8 cellular contexts compared by ENCODE assay signal in the genomic region with DNA sequence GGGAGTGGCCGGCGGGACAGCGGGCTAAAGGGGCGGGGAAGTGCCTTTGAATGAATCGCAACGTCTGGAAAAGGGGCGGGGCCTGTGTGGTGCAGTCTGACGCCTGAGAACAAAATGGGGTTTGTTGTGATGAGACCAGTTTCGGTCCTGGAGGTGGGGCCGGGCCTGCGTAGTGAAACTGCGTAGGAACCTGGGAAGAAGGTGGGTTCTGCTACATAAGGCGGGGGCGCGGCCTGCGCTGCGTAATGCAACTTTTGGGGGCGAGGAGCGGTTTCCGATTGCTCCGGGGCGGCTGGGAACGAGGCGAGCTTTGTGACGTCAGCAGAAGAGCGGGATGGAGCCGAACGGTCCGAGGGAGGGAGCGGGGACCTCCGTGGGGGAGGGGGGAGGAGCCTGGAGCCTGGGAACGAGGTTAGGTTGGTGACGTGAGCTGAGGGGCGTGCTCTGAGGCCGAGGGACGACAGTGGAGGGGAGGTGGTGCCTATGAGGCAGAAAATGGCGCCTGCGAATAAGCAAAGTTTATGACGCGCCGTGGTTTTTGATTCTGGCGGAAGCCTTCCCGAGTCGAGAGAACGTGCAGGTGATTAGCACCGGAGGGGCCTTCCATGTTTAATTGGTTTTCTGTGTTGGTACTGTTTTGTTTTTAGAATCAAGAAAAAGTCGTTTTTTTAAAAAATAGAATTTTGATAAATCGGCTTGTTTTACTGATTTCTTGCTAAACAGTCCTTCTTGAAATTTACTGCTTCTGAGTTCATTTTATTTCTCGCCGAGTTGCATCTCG. TPM values are rescaled to one million over a fixed set of nuclear protein-coding genes. Genes with fewer than 3 reads are reported as not detected.
DNase-seq lines count a peak whose midpoint lies in the region; ATAC-seq and TF ChIP-seq lines count a peak whose summit lies in the region.

No MANE protein-coding gene starts in this region.

- H3K27me3 Mint-ChIP-seq in WTC11 (ENCODE audit: low read depth) = no peaks in the 10 kb centered on the region

- DNase-seq in AG08396 (ENCODE audit: low spot score) (peak; percentile 89), NCI-H2227 treated with DMSO at 0.1 percent for 48 hours (lab: John Stamatoyannopoulos, UW) (peak; percentile 100), WTC11 (ENCODE audit: low spot score) (peak; percentile 87), caudate nucleus (lab: John Stamatoyannopoulos, UW) (peak; percentile 45 to 98 (median 90)), inferior parietal cortex (ENCODE audit: extremely low spot score) (peak; percentile 82), spleen (peak; percentile 98)

- TF ChIP-seq CTCF in WTC11 (IDR thresholded peaks at IDR 0.05) (no peak), spleen (IDR thresholded peaks at IDR 0.05 in 8 of 11, conservative IDR thresholded peaks at IDR 0.05 in 3 of 11) (no peak)

- H3K4me1 ChIP-seq in spleen = peaks cover 0 to 37% (median 0%) of the 10 kb centered on the region in 6 donors

- peak overlapping the region; percentile 37 to 72 (median 49) for H3K4me3 ChIP-seq in spleen

- no peaks in the 10 kb centered on the region for H3K27me3 ChIP-seq in spleen (replicated peaks in 1 of 7)

- intact Hi-C loops in spleen (cut with DNase I; ENCODE audit: low total_unique reads) = no loop called here

- H3K4me1 Mint-ChIP-seq in WTC11 = peaks cover 10% of the 10 kb centered on the region

- peaks cover 7% of the 10 kb centered on the region for H3K36me3 Mint-ChIP-seq in WTC11

- ATAC-seq in HG03175 (IDR thresholded peaks at IDR 0.05; ENCODE audit: unreplicated experiment) (peak; percentile 86), WTC11 (peak; percentile 89)

- peak overlapping the region; percentile 100 for H3K27ac Mint-ChIP-seq in WTC11

- no peaks in the 10 kb centered on the region for H3K9me3 ChIP-seq in spleen

- CTCF ChIA-PET in WTC11 (lab: Charles Lee) = interaction anchor here (1.1 to 2.4 kb wide), 4 partner anchors 79 to 290 kb away, joined by 4 to 6 read pairs (median 6); no protein-coding TSS in a partner anchor

- WGBS in spleen, 5 donors = 0 to 29% (median 1%) methylated on average over 38 to 51 of the region's 51 CpGs

- TF ChIP-seq POLR2A in GM18951 (IDR thresholded peaks at IDR 0.05; ENCODE audit: extremely low read depth, insufficient read depth, insufficient read length) (peak; percentile 61), spleen (IDR thresholded peaks at IDR 0.05) (no peak)

- H3K27ac ChIP-seq in caudate nucleus (ENCODE audit: low read depth, low read length) (peak overlapping the region; percentile 99), spleen (peak overlapping the region; percentile 67 to 98 (median 96))

- POLR2A ChIA-PET in WTC11 (lab: Charles Lee) = interaction anchor here (0.6 to 2.4 kb wide), 9 partner anchors 11 to 348 kb away, joined by 3 to 19 read pairs (median 4); a partner anchor contains a TSS

- no peaks in the 10 kb centered on the region for H3K9me3 Mint-ChIP-seq in WTC11

- H3K36me3 ChIP-seq in spleen = peaks cover 0 to 19% (median 8%) of the 10 kb centered on the region in 6 donors

- peak overlapping the region; percentile 93 for H3K4me3 Mint-ChIP-seq in WTC11

- in situ Hi-C loops in GM18951 (cut with MboI; ENCODE audit: low sequenced_read_pairs, unreplicated experiment) = no loop called here

TF ChIP-seq in WTC11, 78 proteins besides CTCF, POLR2A, EP300 and RAD21:
- TF ChIP-seq SMAD4 (CRISPR knock-in tag; IDR thresholded peaks at IDR 0.05) = no peak
- no peak for TF ChIP-seq NFYB (CRISPR knock-in tag; conservative IDR thresholded peaks at IDR 0.05; ENCODE audit: low read depth)
- TF ChIP-seq, protein P1, sequence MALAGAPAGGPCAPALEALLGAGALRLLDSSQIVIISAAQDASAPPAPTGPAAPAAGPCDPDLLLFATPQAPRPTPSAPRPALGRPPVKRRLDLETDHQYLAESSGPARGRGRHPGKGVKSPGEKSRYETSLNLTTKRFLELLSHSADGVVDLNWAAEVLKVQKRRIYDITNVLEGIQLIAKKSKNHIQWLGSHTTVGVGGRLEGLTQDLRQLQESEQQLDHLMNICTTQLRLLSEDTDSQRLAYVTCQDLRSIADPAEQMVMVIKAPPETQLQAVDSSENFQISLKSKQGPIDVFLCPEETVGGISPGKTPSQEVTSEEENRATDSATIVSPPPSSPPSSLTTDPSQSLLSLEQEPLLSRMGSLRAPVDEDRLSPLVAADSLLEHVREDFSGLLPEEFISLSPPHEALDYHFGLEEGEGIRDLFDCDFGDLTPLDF (CRISPR knock-in tag; IDR thresholded peaks at IDR 0.05) = no peak
- TF ChIP-seq RORB (CRISPR knock-in tag; IDR thresholded peaks at IDR 0.05) = no peak
- TF ChIP-seq ZBTB21 (CRISPR knock-in tag; IDR thresholded peaks at IDR 0.05; ENCODE audit: borderline replicate concordance) = peak; percentile 98
- TF ChIP-seq FOXP1 (CRISPR knock-in tag; IDR thresholded peaks at IDR 0.05; ENCODE audit: borderline replicate concordance) = peak; percentile 6; the same call in 1 of the 2 replicates
- TF ChIP-seq SP1 (CRISPR knock-in tag; conservative IDR thresholded peaks at IDR 0.05) = peak; percentile 28; the same call in 1 of the 2 replicates
- TF ChIP-seq CREM (CRISPR knock-in tag; IDR thresholded peaks at IDR 0.05) = peak; percentile 45; the same call in 1 of the 2 replicates
TF ChIP-seq in WTC11: peak in this region for 4.

RNA-seq across cellular contexts. Expression of a gene that starts 0.7 kb away (rescaled TPM):
- total RNA-seq in WTC11 (2021) (82.5 to 86.8 TPM (median 86.3 TPM) in 3 replicates), spleen (10 to 100 TPM; 46.2 to 91.5 (median 70.9) TPM)
- 10 to 100 TPM; 19.9 to 35.2 (median 31.5) TPM for polyA plus RNA-seq in spleen

RNA-seq across cellular contexts. Expression of a gene that starts 15.0 kb away (rescaled TPM):
- 130 to 150 TPM (median 145 TPM) in 3 replicates for total RNA-seq in WTC11 (2021)
- total RNA-seq in spleen = 10 to 100 TPM; 51.7 to 75.3 (median 60.0) TPM
- polyA plus RNA-seq in spleen = 10 to 100 TPM; 18.4 to 37.9 (median 28.8) TPM

RNA-seq across cellular contexts. Expression of a gene that starts 39.9 kb away (rescaled TPM):
- total RNA-seq in WTC11 (2021) (379 to 392 TPM (median 383 TPM) in 3 replicates), spleen (100 to 1,000 TPM; 172 to 207 (median 194) TPM)
- polyA plus RNA-seq in spleen = 10 to 100 TPM; 57.7 to 92.8 (median 88.9) TPM

Comparison
In these comparisons a context has a peak if more than half of its experiments do, and no peak if none do; other contexts are left out.
1. Peak in every context shown above with its lines: DNase-seq, ATAC-seq, H3K4me3 ChIP-seq and H3K27ac ChIP-seq.